Comparison of ENCODE assay signal across 1 cellular context in genomic region chr19:29811125-29812079, GRCh38.
TF ChIP-seq lines count a peak whose summit lies in the region.

CCNE1 (plus strand) TSS chr19:29811991; CDS start chr19:29812556, 565 bp downstream.

TF ChIP-seq in GM12878, 131 proteins besides CTCF, POLR2A, EP300 and RAD21 (continued from another document):
- peak; percentile 57 for TF ChIP-seq ZNF687 (IDR thresholded peaks at IDR 0.05)
- no peak for TF ChIP-seq NFYA (IDR thresholded peaks at IDR 0.05; ENCODE audit: borderline replicate concordance, low read depth, low read length)
- no peak for TF ChIP-seq RUNX3 (IDR thresholded peaks at IDR 0.05; ENCODE audit: low read length)
- TF ChIP-seq HDAC2 (IDR thresholded peaks at IDR 0.05) = no peak
- no peak for TF ChIP-seq ZBTB33 (IDR thresholded peaks at IDR 0.05)
- TF ChIP-seq TCF7 (IDR thresholded peaks at IDR 0.05; ENCODE audit: borderline replicate concordance) = no peak
- no peak for TF ChIP-seq USF2 (IDR thresholded peaks at IDR 0.05; ENCODE audit: borderline replicate concordance, low read depth, low read length)
- TF ChIP-seq IRF4 (IDR thresholded peaks at IDR 0.05; ENCODE audit: low read depth, low read length) = no peak
